Comparison of ENCODE assay signal across 7 cellular contexts in the genomic region with DNA sequence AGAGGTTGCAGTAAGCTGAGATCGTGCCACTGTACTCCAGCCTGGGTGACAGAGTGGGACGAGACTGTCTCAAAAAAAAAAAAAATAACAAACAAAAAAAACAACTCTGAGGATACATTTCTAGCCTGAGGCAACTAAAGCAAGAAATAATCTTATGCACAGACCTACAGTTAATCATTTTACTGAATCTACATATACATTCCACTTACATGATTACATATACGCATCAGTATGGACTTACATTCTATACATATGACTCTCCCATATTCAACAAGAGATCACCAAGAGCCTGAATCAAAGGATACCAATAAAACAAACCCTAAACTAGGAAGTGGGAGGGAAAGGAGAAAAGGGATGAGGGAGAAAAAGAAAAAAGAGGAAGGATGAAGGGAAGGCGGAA. TPM values are rescaled to one million over a fixed set of nuclear protein-coding genes. Genes with fewer than 3 reads are reported as not detected.
DNase-seq lines count a peak whose midpoint lies in the region; ATAC-seq and TF ChIP-seq lines count a peak whose summit lies in the region.

No MANE protein-coding gene starts in this region.

- intact Hi-C loops in PC-3 (cut with micrococcal nuclease) = no loop called here

- H3K9me2 ChIP-seq in GM23248 (ENCODE audit: insufficient read depth) (no peaks in the 10 kb centered on the region), PC-3 (replicated peaks; ENCODE audit: low read length) (no peaks in the 10 kb centered on the region)

- no peak overlapping the region for H3K27ac ChIP-seq in GM23248
- no peak overlapping the region for H3K27ac ChIP-seq in PC-3 (ENCODE audit: low read length)
- no peak overlapping the region for H3K27ac ChIP-seq in trophoblast cell (ENCODE audit: low read depth, low read length)

- BruUV-seq in PC-3 (replicated peaks; lab: Mats Ljungman, UMichigan) = no TSS peak

- H2AFZ ChIP-seq in GM23248 = no peak overlapping the region
- H2AFZ ChIP-seq in PC-3 (ENCODE audit: low read length) = no peak overlapping the region
- no peak overlapping the region for H2AFZ ChIP-seq in trophoblast cell (ENCODE audit: insufficient read depth, low read length, poor library complexity)

- no peak overlapping the region for H2BK120ac ChIP-seq in trophoblast cell (ENCODE audit: insufficient read depth, low read length, poor library complexity)

- H4K12ac ChIP-seq in trophoblast cell (ENCODE audit: low read depth, low read length) = no peak overlapping the region

- CTCF ChIA-PET in PC-3 (lab: Charles Lee) = no interaction called here

- H3K27ac Mint-ChIP-seq in effector memory CD8-positive, alpha-beta T cell = peak overlapping the region; percentile 85 to 92

- H3K36me3 ChIP-seq in GM23248 (ENCODE audit: low read depth) = no peaks in the 10 kb centered on the region
- H3K36me3 ChIP-seq in PC-3 (ENCODE audit: low read depth, low read length) = peaks cover 14% of the 10 kb centered on the region; the same call in 1 of the 2 replicates
- H3K36me3 ChIP-seq in trophoblast cell (ENCODE audit: control insufficient read depth in 1 of 2, insufficient read depth in 2 of 2, low read length in 2 of 2) = peaks cover 0 to 9% of the 10 kb centered on the region in 2 experiments

- no peaks in the 10 kb centered on the region for H3K9me3 Mint-ChIP-seq in effector memory CD8-positive, alpha-beta T cell

- DNase-seq in GM23248 (peak; percentile 20), PC-3 (peak; percentile 54), trophoblast cell (peak in 1 of 2 donors; percentile 63), NCI-H1105 (lab: John Stamatoyannopoulos, UW) (no peak), HPDE6-E6E7 (ENCODE audit: extremely low spot score) (no peak)
- DNase-seq in effector memory CD8-positive, alpha-beta T cell = no peak

- H3K27me3 ChIP-seq in GM23248 (replicated peaks; ENCODE audit: insufficient read depth) (no peaks in the 10 kb centered on the region), PC-3 (ENCODE audit: low read length) (no peaks in the 10 kb centered on the region), trophoblast cell (ENCODE audit: insufficient read depth, low read length) (no peaks in the 10 kb centered on the region)

- H3K4me1 ChIP-seq in GM23248 (ENCODE audit: insufficient read depth) (peaks cover 11% of the 10 kb centered on the region), PC-3 (ENCODE audit: insufficient read depth, low read length) (peaks cover 23% of the 10 kb centered on the region), trophoblast cell (ENCODE audit: control insufficient read depth in 1 of 2, insufficient read depth in 2 of 2, low read length in 2 of 2) (peaks cover 6 to 7% of the 10 kb centered on the region in 2 experiments)

- no peak overlapping the region; the same call in 1 of the 2 replicates for H3K9ac ChIP-seq in GM23248
- no peak overlapping the region for H3K9ac ChIP-seq in PC-3 (ENCODE audit: low read length)
- H3K9ac ChIP-seq in trophoblast cell (ENCODE audit: low read length) = no peak overlapping the region

- H3K4me1 Mint-ChIP-seq in effector memory CD8-positive, alpha-beta T cell (ENCODE audit: low read depth in 2 of 2) = peaks cover 13 to 28% of the 10 kb centered on the region in 2 donors

- H3K9me3 ChIP-seq in GM23248 (ENCODE audit: low read depth) = no peaks in the 10 kb centered on the region
- no peaks in the 10 kb centered on the region for H3K9me3 ChIP-seq in PC-3 (ENCODE audit: low read length)
- H3K9me3 ChIP-seq in trophoblast cell (ENCODE audit: insufficient read depth, low read depth, low read length) = no peaks in the 10 kb centered on the region

- 85 to 94% methylated on average over 4 of the region's 4 CpGs for WGBS in GM23248 (ENCODE audit: low coverage in 1 of 2, low lambda C conversion rate in 2 of 2, missing lambda C conversion rate in 2 of 2), 2 experiments
- no CpG with 5 or more reads among the region's 4 CpGs for WGBS in trophoblast cell (ENCODE audit: extremely low coverage, insufficient coverage, insufficient read length)

- H3K79me1 ChIP-seq in trophoblast cell (ENCODE audit: low read length) = peaks cover 9% of the 10 kb centered on the region

- H3K18ac ChIP-seq in trophoblast cell (ENCODE audit: low read length) = no peak overlapping the region

- ATAC-seq in PC-3 (no peak), GM21717 (IDR thresholded peaks at IDR 0.05; ENCODE audit: unreplicated experiment) (no peak)
- no peak for ATAC-seq in effector memory CD8-positive, alpha-beta T cell (replicated peaks)

- H3K23ac ChIP-seq in trophoblast cell (ENCODE audit: low read length) = no peak overlapping the region

- H3F3A ChIP-seq in GM23248 (ENCODE audit: insufficient read depth) (no peaks in the 10 kb centered on the region), PC-3 (ENCODE audit: low read length, unreplicated experiment) (no peaks in the 10 kb centered on the region)

- no peak overlapping the region for H2BK5ac ChIP-seq in trophoblast cell (ENCODE audit: low read depth, low read length, poor library complexity)

- no peak overlapping the region for H4K8ac ChIP-seq in trophoblast cell (ENCODE audit: low read depth, low read length)

- in situ Hi-C loops in GM23248 (cut with MboI) = loop anchor here (25.0 kb wide), 1 partner anchor 424 kb away; a partner anchor contains a TSS

- peaks cover 12% of the 10 kb centered on the region for H3K36me3 Mint-ChIP-seq in effector memory CD8-positive, alpha-beta T cell (ENCODE audit: insufficient read depth)

- TF ChIP-seq CTCF in PC-3 (conservative IDR thresholded peaks at IDR 0.05; ENCODE audit: low read depth, low read length) = no peak

- H2BK12ac ChIP-seq in trophoblast cell (ENCODE audit: low read length) = no peak overlapping the region

- POLR2A ChIA-PET in PC-3 (lab: Charles Lee; ENCODE audit: unreplicated experiment) = interaction anchor here (0.5 kb wide), 1 partner anchor 11 kb away, joined by 3 read pairs; no protein-coding TSS in a partner anchor

- H3K27me3 Mint-ChIP-seq in effector memory CD8-positive, alpha-beta T cell = no peaks in the 10 kb centered on the region

- no peak overlapping the region for H3K14ac ChIP-seq in trophoblast cell (ENCODE audit: low read length)

- peak overlapping the region; percentile 92 for H3K4me3 ChIP-seq in GM23248
- H3K4me3 ChIP-seq in PC-3 (ENCODE audit: low read length) = peak overlapping the region; percentile 74
- H3K4me3 ChIP-seq in trophoblast cell (ENCODE audit: low read depth, low read length) = no peak overlapping the region

- H3K4me2 ChIP-seq in GM23248 (ENCODE audit: unreplicated experiment) (peak overlapping the region; percentile 87), PC-3 (ENCODE audit: low read length) (peak overlapping the region; percentile 80), trophoblast cell (ENCODE audit: low read length) (peak overlapping the region; percentile 91)

- peak overlapping the region; percentile 86 to 91 for H3K4me3 Mint-ChIP-seq in effector memory CD8-positive, alpha-beta T cell

- no peaks in the 10 kb centered on the region for H4K20me1 ChIP-seq in GM23248 (ENCODE audit: insufficient read depth)
- no peaks in the 10 kb centered on the region for H4K20me1 ChIP-seq in PC-3 (ENCODE audit: low read length)

- no peak overlapping the region for H4K91ac ChIP-seq in trophoblast cell (ENCODE audit: low read depth, low read length)

- no peak overlapping the region for H3K4ac ChIP-seq in trophoblast cell (ENCODE audit: low read depth, low read length)

- H3K79me2 ChIP-seq in GM23248 (ENCODE audit: insufficient read depth) (peaks cover 71% of the 10 kb centered on the region), PC-3 (ENCODE audit: low read length) (peaks cover 46% of the 10 kb centered on the region), trophoblast cell (ENCODE audit: control insufficient read depth, insufficient read depth, low read length, poor library complexity) (peaks cover 8% of the 10 kb centered on the region)

- no peak overlapping the region for H2AK5ac ChIP-seq in trophoblast cell (ENCODE audit: low read length)

RNA-seq across cellular contexts. Expression of a gene that starts 1.1 kb away (rescaled TPM):
- 41.6 and 42.2 TPM in 2 replicates for total RNA-seq in GM23248 (2014; rRNA removed; shearing (Covaris generic))
- 57.2 and 59.9 TPM in 2 replicates for polyA plus RNA-seq in GM23248 (2016; fragmentation: Nextera tagmentation; extraction: Ambion mirVana)
- total RNA-seq in PC-3 (2014; rRNA removed) = 73.6 and 78.7 TPM in 2 replicates
- polyA plus RNA-seq in trophoblast cell (2013) = 76.1 and 82.0 TPM in 2 replicates

RNA-seq across cellular contexts. Expression of a gene that starts 50.1 kb away (rescaled TPM):
- total RNA-seq in GM23248 (2014; rRNA removed; shearing (Covaris generic)) = 7.5 and 13.1 TPM in 2 replicates
- 5.7 and 7.6 TPM in 2 replicates for polyA plus RNA-seq in GM23248 (2016; fragmentation: Nextera tagmentation; extraction: Ambion mirVana)
- total RNA-seq in PC-3 (2014; rRNA removed) = 9.4 and 13.0 TPM in 2 replicates
- 14.9 and 15.5 TPM in 2 replicates for polyA plus RNA-seq in trophoblast cell (2013)

RNA-seq across cellular contexts. Expression of a gene that starts 50.4 kb away (rescaled TPM):
- total RNA-seq in GM23248 (2014; rRNA removed; shearing (Covaris generic)) = 7.0 and 8.9 TPM in 2 replicates
- 2.2 and 2.7 TPM in 2 replicates for polyA plus RNA-seq in GM23248 (2016; fragmentation: Nextera tagmentation; extraction: Ambion mirVana)
- 8.5 and 12.0 TPM in 2 replicates for total RNA-seq in PC-3 (2014; rRNA removed)
- polyA plus RNA-seq in trophoblast cell (2013) = 19.3 and 20.2 TPM in 2 replicates

RNA-seq across cellular contexts. Expression of a gene that starts 58.6 kb away (rescaled TPM):
- total RNA-seq in GM23248 (2014; rRNA removed; shearing (Covaris generic)) = 69.0 and 86.6 TPM in 2 replicates
- polyA plus RNA-seq in GM23248 (2016; fragmentation: Nextera tagmentation; extraction: Ambion mirVana) = 462 and 471 TPM in 2 replicates
- total RNA-seq in PC-3 (2014; rRNA removed) = 304 and 322 TPM in 2 replicates
- 648 and 695 TPM in 2 replicates for polyA plus RNA-seq in trophoblast cell (2013)

Comparison
In these comparisons a context has a peak if more than half of its experiments do, and no peak if none do; other contexts are left out.
1. DNase-seq: peak in GM23248 (single experiment) and PC-3 (single experiment); none in effector memory CD8-positive, alpha-beta T cell (0 of 3), NCI-H1105 (single experiment) and HPDE6-E6E7 (single experiment).
2. Peak in every context shown above with its lines, with median percentiles within 50 percentile points of each other: H3K4me2 ChIP-seq.